ENCODE assay signal across 1 cellular context in the genomic region with DNA sequence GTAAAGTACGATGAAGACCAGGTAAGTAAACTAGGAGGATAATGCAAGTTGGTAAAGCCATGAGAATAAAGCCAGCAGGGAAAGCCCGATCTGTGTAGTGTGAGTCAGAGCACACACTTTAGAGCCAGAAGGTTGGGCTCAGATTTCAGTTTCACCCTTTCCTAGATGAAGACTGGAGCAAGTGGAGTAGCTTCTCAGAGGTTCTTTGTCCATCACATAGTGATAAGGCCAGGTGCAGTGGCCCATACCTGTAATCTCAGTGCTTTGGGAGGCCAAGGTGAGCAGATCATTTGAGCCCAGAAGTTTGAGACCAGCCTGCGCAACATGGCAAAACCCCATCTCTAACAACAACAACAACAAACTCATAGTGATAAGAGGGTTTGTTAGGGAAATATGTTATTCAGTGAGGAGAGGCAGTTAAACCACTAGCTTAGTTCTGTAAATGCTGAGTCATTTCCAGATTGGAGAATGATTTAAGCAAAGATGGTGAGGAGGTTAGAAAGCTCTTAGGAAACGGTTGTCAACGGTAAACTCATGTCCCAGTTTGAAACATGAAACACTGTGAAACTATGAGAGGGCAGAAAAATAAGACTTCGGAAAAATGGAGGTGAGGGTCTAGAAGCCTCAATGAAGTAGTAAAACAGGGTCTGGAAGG.
TF ChIP-seq lines count a peak whose summit lies in the region.

No MANE protein-coding gene starts in this region.

TF ChIP-seq in IMR-90, 13 proteins besides CTCF, POLR2A, EP300 and RAD21:
- TF ChIP-seq RFX5 (IDR thresholded peaks at IDR 0.05; ENCODE audit: low read depth, low read length) (no peak), FOS (IDR thresholded peaks at IDR 0.05; ENCODE audit: low read depth, low read length) (peak; percentile 34; the same call in 1 of the 2 replicates), BHLHE40 (IDR thresholded peaks at IDR 0.05; ENCODE audit: low read depth, low read length) (no peak), CHD1 (IDR thresholded peaks at IDR 0.05; ENCODE audit: low read depth, low read length) (no peak), SMC3 (IDR thresholded peaks at IDR 0.05; ENCODE audit: low read depth, low read length) (no peak), NFE2L2 (IDR thresholded peaks at IDR 0.05; ENCODE audit: low read depth, low read length) (peak; percentile 99), RCOR1 (IDR thresholded peaks at IDR 0.05; ENCODE audit: insufficient replicate concordance, low read length) (no peak), MAFK (IDR thresholded peaks at IDR 0.05; ENCODE audit: low read depth, low read length) (peak; percentile 82), MXI1 (IDR thresholded peaks at IDR 0.05; ENCODE audit: borderline replicate concordance, low read depth, low read length) (no peak), CEBPB (IDR thresholded peaks at IDR 0.05; ENCODE audit: low read depth, low read length) (0 out of 2 replicates have a peak, but pooled peaks have one; percentile 22)
- TF ChIP-seq, protein P1, sequence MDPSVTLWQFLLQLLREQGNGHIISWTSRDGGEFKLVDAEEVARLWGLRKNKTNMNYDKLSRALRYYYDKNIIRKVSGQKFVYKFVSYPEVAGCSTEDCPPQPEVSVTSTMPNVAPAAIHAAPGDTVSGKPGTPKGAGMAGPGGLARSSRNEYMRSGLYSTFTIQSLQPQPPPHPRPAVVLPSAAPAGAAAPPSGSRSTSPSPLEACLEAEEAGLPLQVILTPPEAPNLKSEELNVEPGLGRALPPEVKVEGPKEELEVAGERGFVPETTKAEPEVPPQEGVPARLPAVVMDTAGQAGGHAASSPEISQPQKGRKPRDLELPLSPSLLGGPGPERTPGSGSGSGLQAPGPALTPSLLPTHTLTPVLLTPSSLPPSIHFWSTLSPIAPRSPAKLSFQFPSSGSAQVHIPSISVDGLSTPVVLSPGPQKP (IDR thresholded peaks at IDR 0.05; ENCODE audit: borderline replicate concordance, low read depth, low read length), result no peak
